In the genomic region with DNA sequence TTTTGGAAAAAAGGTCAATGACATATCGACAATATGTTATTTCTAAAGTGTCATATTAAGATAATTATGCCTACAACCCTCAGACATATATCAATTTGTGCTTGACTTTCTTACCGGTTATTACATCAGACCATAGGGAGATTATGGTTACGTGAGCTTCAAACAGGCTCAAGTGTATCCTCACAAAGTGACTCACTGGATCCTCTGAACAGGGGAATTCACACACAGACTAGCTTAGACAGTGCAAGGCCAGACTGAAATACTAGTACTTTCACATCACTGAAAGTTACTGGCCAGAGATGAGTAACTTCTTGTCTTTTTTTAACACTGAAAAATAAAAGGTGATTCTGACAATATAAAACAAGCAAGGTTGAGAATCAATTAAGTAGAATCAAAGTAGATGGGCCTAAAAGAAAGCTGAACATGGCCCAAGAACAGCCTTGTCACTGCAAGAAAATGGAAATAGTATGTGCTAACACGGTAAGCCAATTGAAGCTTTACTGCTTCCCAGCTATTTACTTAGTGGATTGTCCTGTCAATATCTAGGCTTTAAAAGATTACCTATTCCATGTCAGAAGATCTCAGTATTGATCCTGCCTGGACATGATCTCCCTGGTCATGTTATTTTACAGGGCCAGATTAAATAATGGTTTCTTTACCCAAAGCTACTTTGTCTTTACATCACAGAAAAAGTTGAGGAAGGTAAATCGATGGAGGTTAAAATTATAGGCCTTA, we compare ENCODE assay signal across 9 cellular contexts.
DNase-seq lines count a peak whose midpoint lies in the region; ATAC-seq, FAIRE-seq and TF ChIP-seq lines count a peak whose summit lies in the region.
"Had no signal": no experiment of that assay in that cellular context is flagged by ENCODE, and none has a peak within 500 bp of the region (broad histone marks: within the 10 kb centered on the region; RNA-seq: fewer than 3 reads in every experiment).

No MANE protein-coding gene starts in this region.

- no peak overlapping the region for H4K5ac ChIP-seq in H1 (ENCODE audit: insufficient read length, low read depth, low read length)

- no peak overlapping the region for H3K4me3 ChIP-seq in H1 (ENCODE audit: extremely low read depth in 1 of 4, insufficient read depth in 2 of 4, low read depth in 3 of 4, low read length in 4 of 4)

- no peak overlapping the region for H2BK20ac ChIP-seq in H1 (ENCODE audit: low read length)

- POLR2A ChIA-PET in H1 (lab: Charles Lee; ENCODE audit: partially characterized antibody), result no interaction called here

- DNase-seq in NOMO-1 treated with DMSO at 0.1 percent for 48 hours (lab: John Stamatoyannopoulos, UW; ENCODE audit: unreplicated experiment) (peak; percentile 43), NOMO-1 treated with dmso at 0.1 percent for 144 hours (lab: John Stamatoyannopoulos, UW; ENCODE audit: unreplicated experiment) (no peak), HS-5 (ENCODE audit: low read depth) (peak; percentile 75), H1 (ENCODE audit: low read depth in 1 of 2, low spot score in 2 of 2) (no peak), SIG-M5 (lab: John Stamatoyannopoulos, UW) (no peak), NAMALWA (ENCODE audit: low spot score) (no peak)
- DNase-seq in stimulated activated naive CD8-positive, alpha-beta T cell treated with anti-CD3 and anti-CD28 coated beads, Interleukin-15, amount 100 ng/mL, for 72 hours, result peak; percentile 5 to 9
- DNase-seq in activated naive CD4-positive, alpha-beta T cell treated with anti-CD3 and anti-CD28 coated beads, Interleukin-2, amount 50 U/mL, for 16 hours, result no peak
- DNase-seq: T-helper 9 cell had no signal

- TF ChIP-seq EP300 in H1 (IDR thresholded peaks at IDR 0.05; ENCODE audit: borderline replicate concordance in 1 of 2, low read depth in 2 of 2, low read length in 2 of 2), result no peak

- ATAC-seq in stimulated activated naive CD8-positive, alpha-beta T cell treated with anti-CD3 and anti-CD28 coated beads, Interleukin-15, amount 100 ng/mL, for 72 hours, result peak; percentile 99

- no peaks in the 10 kb centered on the region for H3K9me3 Mint-ChIP-seq in stimulated activated naive CD8-positive, alpha-beta T cell treated with anti-CD3 and anti-CD28 coated beads, Interleukin-15, amount 100 ng/mL, for 72 hours

- TF ChIP-seq RAD21 in H1 (IDR thresholded peaks at IDR 0.05 in 1 of 2, conservative IDR thresholded peaks at IDR 0.05 in 1 of 2; ENCODE audit: low read depth in 2 of 2, low read length in 2 of 2), result no peak

- peaks cover 0 to 25% of the 10 kb centered on the region in 2 experiments; a peak in 2 of 4 replicates for H3K79me2 ChIP-seq in H1 (ENCODE audit: control insufficient read depth in 1 of 2, insufficient read depth in 2 of 2, low read length in 2 of 2)

- H3K23ac ChIP-seq in H1 (ENCODE audit: insufficient read length), result no peak overlapping the region

- H3K36me3 ChIP-seq in H1 (ENCODE audit: control insufficient read depth in 2 of 4, insufficient read depth in 4 of 4, low read length in 3 of 4), result no peaks in the 10 kb centered on the region

- no peak overlapping the region for H2BK120ac ChIP-seq in H1 (replicated peaks; ENCODE audit: low read depth, low read length)

- peaks cover 0 to 2% of the 10 kb centered on the region in 2 experiments for H4K20me1 ChIP-seq in H1 (replicated peaks in 1 of 2; ENCODE audit: control insufficient read depth in 1 of 2, insufficient read depth in 2 of 2, low read length in 2 of 2)

- no peaks in the 10 kb centered on the region for H3K27me3 Mint-ChIP-seq in stimulated activated naive CD8-positive, alpha-beta T cell treated with anti-CD3 and anti-CD28 coated beads, Interleukin-15, amount 100 ng/mL, for 72 hours

- H2AK5ac ChIP-seq in H1 (ENCODE audit: low read depth, low read length), result no peak overlapping the region

- H3K79me1 ChIP-seq in H1 (ENCODE audit: low read depth, low read length), result no peaks in the 10 kb centered on the region

- no peak overlapping the region for H3K14ac ChIP-seq in H1 (ENCODE audit: insufficient read length)

- no peak overlapping the region for H2BK15ac ChIP-seq in H1 (ENCODE audit: low read length)

- H3K23me2 ChIP-seq in H1 (ENCODE audit: low read depth, low read length), result no peaks in the 10 kb centered on the region

- H3K4me1 ChIP-seq in H1 (replicated peaks in 1 of 4; ENCODE audit: control insufficient read depth in 3 of 4, insufficient read depth in 4 of 4, low read length in 3 of 4), result peaks cover 0 to 2% (median 0%) of the 10 kb centered on the region in 4 experiments; a peak in 1 of 7 replicates

- H3K9me3 ChIP-seq in H1 (ENCODE audit: insufficient read depth in 2 of 2, low read depth in 1 of 2, low read length in 1 of 2), result no peaks in the 10 kb centered on the region

- FAIRE-seq in H1 (lab: Jason Lieb, UNC), result peak; percentile 19

- H2BK5ac ChIP-seq in H1 (ENCODE audit: low read depth, low read length), result no peak overlapping the region

- no peak overlapping the region for H2AFZ ChIP-seq in H1 (ENCODE audit: low read length)

- TF ChIP-seq POLR2A in H1 (IDR thresholded peaks at IDR 0.05; ENCODE audit: control extremely low read depth in 1 of 2, low read depth in 2 of 2, low read length in 2 of 2), result no peak

- no peak overlapping the region for H3K27ac ChIP-seq in H1 (ENCODE audit: low read depth, low read length)

- H3K18ac ChIP-seq in H1 (ENCODE audit: extremely low read depth, low read length), result no peak overlapping the region

- no peak overlapping the region for H2BK12ac ChIP-seq in H1 (ENCODE audit: low read depth, low read length)

- 91% methylated on average over 5 of the region's 5 CpGs; no CpG with 5 or more reads in 1 of the 2 experiments for WGBS in H1 (ENCODE audit: extremely low coverage in 1 of 2, insufficient coverage in 1 of 2, insufficient read length in 1 of 2, insufficient replicate concordance in 2 of 2, low coverage in 1 of 2, low lambda C conversion rate in 2 of 2, missing lambda C conversion rate in 1 of 2), 2 experiments

- no peaks in the 10 kb centered on the region for H3K27me3 ChIP-seq in H1 (replicated peaks in 1 of 4; ENCODE audit: control insufficient read depth in 3 of 4, extremely low read depth in 1 of 4, insufficient read depth in 3 of 4, low read length in 3 of 4)

- peak overlapping the region; percentile 87 to 94 for H3K27ac Mint-ChIP-seq in stimulated activated naive CD8-positive, alpha-beta T cell treated with anti-CD3 and anti-CD28 coated beads, Interleukin-15, amount 100 ng/mL, for 72 hours

- no peak overlapping the region for H4K8ac ChIP-seq in H1 (ENCODE audit: extremely low read depth, insufficient read depth, low read length)

- TF ChIP-seq CTCF in H1 (IDR thresholded peaks at IDR 0.05; ENCODE audit: control extremely low read depth in 1 of 3, insufficient read depth in 1 of 3, low read depth in 1 of 3, low read length in 3 of 3), result no peak

- peaks cover 6% of the 10 kb centered on the region for H3K4me1 Mint-ChIP-seq in stimulated activated naive CD8-positive, alpha-beta T cell treated with anti-CD3 and anti-CD28 coated beads, Interleukin-15, amount 100 ng/mL, for 72 hours

- H3K9ac ChIP-seq in H1 (replicated peaks in 1 of 4; ENCODE audit: extremely low read depth in 1 of 4, low read depth in 3 of 4, low read length in 3 of 4), result no peak overlapping the region

- H3K4me3 Mint-ChIP-seq in stimulated activated naive CD8-positive, alpha-beta T cell treated with anti-CD3 and anti-CD28 coated beads, Interleukin-15, amount 100 ng/mL, for 72 hours, result peak overlapping the region in 1 of 2 donors; percentile 8

- no peak overlapping the region for H4K91ac ChIP-seq in H1 (replicated peaks; ENCODE audit: insufficient read length, low read length)

- CTCF ChIA-PET in H1 (lab: Charles Lee; ENCODE audit: partially characterized antibody), result interaction anchor here (1.1 to 1.3 kb wide), 2 partner anchors 14 to 58 kb away, joined by 3 to 4 read pairs; no protein-coding TSS in a partner anchor

- H3K4ac ChIP-seq in H1 (replicated peaks; ENCODE audit: insufficient read length, low read depth, low read length), result no peak overlapping the region

- no peak overlapping the region for H3K4me2 ChIP-seq in H1 (ENCODE audit: insufficient read depth in 1 of 2, low read depth in 2 of 2, low read length in 2 of 2)

- no peak overlapping the region for H3K56ac ChIP-seq in H1 (replicated peaks; ENCODE audit: insufficient read length, low read depth, low read length)

TF ChIP-seq in H1, 55 proteins besides CTCF, POLR2A, EP300 and RAD21:
- TF ChIP-seq SAP30 (IDR thresholded peaks at IDR 0.05; ENCODE audit: insufficient read depth, insufficient replicate concordance, low read length) (no peak), ASH2L (IDR thresholded peaks at IDR 0.05; ENCODE audit: low read length) (no peak), KDM4A (IDR thresholded peaks at IDR 0.05; ENCODE audit: low read depth, low read length, severe bottlenecking) (no peak), YY1 (IDR thresholded peaks at IDR 0.05; ENCODE audit: low read depth, low read length) (no peak), PHF8 (conservative IDR thresholded peaks at IDR 0.05; ENCODE audit: low read depth, low read length) (no peak), FOSL1 (IDR thresholded peaks at IDR 0.05; ENCODE audit: insufficient read depth, low read depth, low read length) (no peak), CREB1 (IDR thresholded peaks at IDR 0.05) (no peak), JUN (IDR thresholded peaks at IDR 0.05; ENCODE audit: low read depth, low read length) (no peak), GABPA (IDR thresholded peaks at IDR 0.05; ENCODE audit: borderline replicate concordance, insufficient read depth, low read length) (no peak), SP2 (IDR thresholded peaks at IDR 0.05; ENCODE audit: low read length) (no peak), RFX5 (IDR thresholded peaks at IDR 0.05; ENCODE audit: borderline replicate concordance, low read depth, low read length) (no peak), CHD2 (IDR thresholded peaks at IDR 0.05; ENCODE audit: low read length) (no peak), SUZ12 (IDR thresholded peaks at IDR 0.05; ENCODE audit: low read length) (no peak), SIRT6 (IDR thresholded peaks at IDR 0.05; ENCODE audit: low read length) (no peak), SIX5 (IDR thresholded peaks at IDR 0.05; ENCODE audit: low read depth, low read length) (no peak), RBBP5 (IDR thresholded peaks at IDR 0.05; ENCODE audit: borderline replicate concordance, low read depth, low read length) (no peak), TBP (IDR thresholded peaks at IDR 0.05; ENCODE audit: low read depth, low read length) (no peak), KDM5A (IDR thresholded peaks at IDR 0.05; ENCODE audit: low read length) (no peak)

Comparison
In these comparisons a context has a peak if more than half of its experiments do, and no peak if none do; other contexts are left out.
1. DNase-seq: peak in NOMO-1 treated with DMSO at 0.1 percent for 48 hours (single experiment), HS-5 (single experiment) and stimulated activated naive CD8-positive, alpha-beta T cell treated with anti-CD3 and anti-CD28 coated beads, Interleukin-15, amount 100 ng/mL, for 72 hours (2 of 2); none in NOMO-1 treated with dmso at 0.1 percent for 144 hours (single experiment), H1 (0 of 2), SIG-M5 (single experiment), activated naive CD4-positive, alpha-beta T cell treated with anti-CD3 and anti-CD28 coated beads, Interleukin-2, amount 50 U/mL, for 16 hours (single experiment) and NAMALWA (single experiment).